Comparison of ENCODE assay signal across 10 cellular contexts in genomic region chr12:11746024-11746771, GRCh38.
DNase-seq lines count a peak whose midpoint lies in the region; ATAC-seq, FAIRE-seq and TF ChIP-seq lines count a peak whose summit lies in the region.
"Had no signal": no experiment of that assay in that cellular context is flagged by ENCODE, and none has a peak within 500 bp of the region (broad histone marks: within the 10 kb centered on the region; RNA-seq: fewer than 3 reads in every experiment).

No MANE protein-coding gene starts in this region.

- no peak for TF ChIP-seq CTCF in right lobe of liver (IDR thresholded peaks at IDR 0.05)
- no peak for TF ChIP-seq CTCF in HepG2 (CRISPR knock-in tag; IDR thresholded peaks at IDR 0.05)
- no peak for TF ChIP-seq CTCF in OCI-LY7 (conservative IDR thresholded peaks at IDR 0.05; ENCODE audit: low read length)
- TF ChIP-seq CTCF in fibroblast of mammary gland (conservative IDR thresholded peaks at IDR 0.05; ENCODE audit: control insufficient read depth, insufficient read depth, low read depth, low read length) = no peak

- H2AFZ ChIP-seq in HepG2 (ENCODE audit: low read length) = no peak overlapping the region
- H2AFZ ChIP-seq in OCI-LY7 (ENCODE audit: low read length) = peak overlapping the region; percentile 24; the same call in 1 of the 2 replicates

- FAIRE-seq in HepG2 (lab: Jason Lieb, UNC) = no peak

- H3K27ac ChIP-seq in right lobe of liver (no peak overlapping the region), HepG2 (ENCODE audit: extremely low read length, insufficient read depth, low read length) (no peak overlapping the region), OCI-LY7 (ENCODE audit: low read depth, low read length, poor library complexity, severe bottlenecking) (peak overlapping the region; percentile 100)

- TF ChIP-seq EP300 in HepG2 (IDR thresholded peaks at IDR 0.05; ENCODE audit: low read depth in 2 of 2, low read length in 2 of 2) (no peak), HepG2 (CRISPR knock-in tag; IDR thresholded peaks at IDR 0.05; ENCODE audit: borderline replicate concordance) (no peak)

- ATAC-seq in right lobe of liver (peak; percentile 32 to 57 (median 42)), HepG2 (no peak)

- H3K79me2 ChIP-seq in HepG2 (ENCODE audit: insufficient read depth, low read length) (no peaks in the 10 kb centered on the region), OCI-LY7 (ENCODE audit: insufficient read depth, low read depth, low read length) (peaks cover 42% of the 10 kb centered on the region; the same call in 1 of the 2 replicates)

- TF ChIP-seq POLR2A in right lobe of liver (IDR thresholded peaks at IDR 0.05) (no peak), HepG2 (IDR thresholded peaks at IDR 0.05; ENCODE audit: insufficient read depth in 1 of 2, low read depth in 2 of 2, low read length in 2 of 2) (no peak)

- no peaks in the 10 kb centered on the region for H3K9me2 ChIP-seq in OCI-LY7 (ENCODE audit: insufficient read depth, low read length)

- H3K4me2 ChIP-seq in HepG2 (ENCODE audit: low read depth, low read length) (no peak overlapping the region), OCI-LY7 (ENCODE audit: low read length) (peak overlapping the region; percentile 76)

- POLR2A ChIA-PET in HepG2 (lab: Yijun Ruan, JAX) = no interaction called here
- POLR2A ChIA-PET in OCI-LY7 (lab: Charles Lee) = interaction anchor here (0.9 to 15.4 kb wide), 6 partner anchors 9 to 149 kb away, joined by 3 to 201 read pairs (median 14); no protein-coding TSS in a partner anchor

- no peak for TF ChIP-seq RAD21 in HepG2 (CRISPR knock-in tag; IDR thresholded peaks at IDR 0.05)

- H3K9me3 ChIP-seq in right lobe of liver (no peaks in the 10 kb centered on the region), HepG2 (ENCODE audit: low read length) (no peaks in the 10 kb centered on the region), OCI-LY7 (ENCODE audit: low read length) (no peaks in the 10 kb centered on the region)

- in situ Hi-C loops in HepG2 (cut with HindIII; ENCODE audit: extremely low pct_ligation_motif_present, low pct_unique_long_range_greater_than_20kb) = no loop called here

- no peaks in the 10 kb centered on the region for H3K36me3 ChIP-seq in right lobe of liver
- H3K36me3 ChIP-seq in HepG2 (replicated peaks in 1 of 2; ENCODE audit: control insufficient read depth in 1 of 2, insufficient read depth in 2 of 2, low read length in 2 of 2) = no peaks in the 10 kb centered on the region
- no peaks in the 10 kb centered on the region for H3K36me3 ChIP-seq in OCI-LY7 (ENCODE audit: insufficient read depth, low read length)

- H4K20me1 ChIP-seq in HepG2 (ENCODE audit: insufficient read depth, low read length) = no peaks in the 10 kb centered on the region
- H4K20me1 ChIP-seq in OCI-LY7 (ENCODE audit: insufficient read depth, low read length) = no peaks in the 10 kb centered on the region

- CTCF ChIA-PET in HepG2 (lab: Yijun Ruan, JAX; ENCODE audit: low intra/inter-chr PET ratio, low total read pairs) = no interaction called here
- CTCF ChIA-PET in OCI-LY7 (lab: Charles Lee; ENCODE audit: unreplicated experiment) = interaction anchor here (3.4 kb wide), 1 partner anchor 15 kb away, joined by 16 read pairs; no protein-coding TSS in a partner anchor

- H3K4me3 ChIP-seq in right lobe of liver = no peak overlapping the region
- H3K4me3 ChIP-seq in HepG2 (replicated peaks in 1 of 3; ENCODE audit: insufficient read depth in 1 of 3, low read depth in 2 of 3, low read length in 3 of 3) = no peak overlapping the region
- H3K4me3 ChIP-seq in OCI-LY7 (ENCODE audit: low read depth, low read length, poor library complexity, severe bottlenecking) = no peak overlapping the region
- no peak overlapping the region for H3K4me3 ChIP-seq in fibroblast of mammary gland (ENCODE audit: control insufficient read depth, low read depth, low read length)

- DNase-seq in right lobe of liver (no peak), HepG2 (ENCODE audit: low spot score) (no peak), OCI-LY7 (ENCODE audit: low spot score) (peak; percentile 51), fibroblast of mammary gland (ENCODE audit: low read depth) (peak; percentile 40), GM19238 (ENCODE audit: insufficient read length, low spot score) (no peak), inferior parietal cortex (ENCODE audit: extremely low spot score) (no peak), NCI-H2029 (lab: John Stamatoyannopoulos, UW) (no peak)
- DNase-seq in effector CD8-positive, alpha-beta T cell (lab: John Stamatoyannopoulos, UW) = no peak
- DNase-seq: activated CD4-positive, alpha-beta T cell treated with anti-CD3 and anti-CD28 coated beads for 1 hour; stimulated activated CD4-positive, alpha-beta T cell treated with anti-CD3 and anti-CD28 coated beads, Interleukin-2, amount 100 ng/mL, for 48 hours had no signal

- WGBS in right lobe of liver (ENCODE audit: insufficient coverage, low coverage, low lambda C conversion rate, missing lambda C conversion rate) = 49% methylated on average over 5 of the region's 8 CpGs
- WGBS in HepG2 (ENCODE audit: low lambda C conversion rate) = 86% methylated on average over 8 of the region's 8 CpGs

- intact Hi-C loops in right lobe of liver (cut with DNase I) (no loop called here), HepG2 (cut with micrococcal nuclease; ENCODE audit: unreplicated experiment) (no loop called here), OCI-LY7 (cut with micrococcal nuclease; ENCODE audit: unreplicated experiment) (no loop called here)

- H3K9ac ChIP-seq in HepG2 (ENCODE audit: insufficient read depth, low read depth, low read length) = no peak overlapping the region

- H3K27me3 ChIP-seq in right lobe of liver = no peaks in the 10 kb centered on the region
- H3K27me3 ChIP-seq in HepG2 (ENCODE audit: control insufficient read depth in 1 of 2, insufficient read depth in 2 of 2, low read length in 2 of 2) = no peaks in the 10 kb centered on the region

- H3K4me1 ChIP-seq in right lobe of liver (no peaks in the 10 kb centered on the region), HepG2 (ENCODE audit: insufficient read depth, low read length) (no peaks in the 10 kb centered on the region), OCI-LY7 (ENCODE audit: insufficient read depth, low read length, poor library complexity, severe bottlenecking) (peaks cover 100% of the 10 kb centered on the region)

- BruUV-seq in HepG2 (replicated peaks; lab: Mats Ljungman, UMichigan) (no TSS peak), OCI-LY7 (replicated peaks; lab: Mats Ljungman, UMichigan) (no TSS peak)

TF ChIP-seq in HepG2, 621 proteins besides CTCF, POLR2A, EP300 and RAD21 (continues in another document):
- TF ChIP-seq ZBTB7A (CRISPR knock-in tag; IDR thresholded peaks at IDR 0.05) (no peak), ELF1 (CRISPR knock-in tag; IDR thresholded peaks at IDR 0.05) (no peak), KDM3A (CRISPR knock-in tag; IDR thresholded peaks at IDR 0.05; ENCODE audit: low read depth) (no peak), ZNF430 (CRISPR knock-in tag; IDR thresholded peaks at IDR 0.05) (no peak), IKZF1 (IDR thresholded peaks at IDR 0.05) (no peak), GATA4 (IDR thresholded peaks at IDR 0.05; ENCODE audit: borderline replicate concordance, low read depth) (no peak), ZKSCAN1 (IDR thresholded peaks at IDR 0.05; ENCODE audit: low read length) (no peak), PAXIP1 (CRISPR knock-in tag; conservative IDR thresholded peaks at IDR 0.05) (no peak), JDP2 (CRISPR knock-in tag; IDR thresholded peaks at IDR 0.05; ENCODE audit: borderline replicate concordance) (no peak), PHF5A (CRISPR knock-in tag; IDR thresholded peaks at IDR 0.05; ENCODE audit: low read depth, unreplicated experiment) (no peak), KLF16 (CRISPR knock-in tag; IDR thresholded peaks at IDR 0.05) (no peak), ZNF772 (CRISPR knock-in tag; IDR thresholded peaks at IDR 0.05) (no peak), ZNF446 (CRISPR knock-in tag; IDR thresholded peaks at IDR 0.05) (no peak), ZSCAN31 (CRISPR knock-in tag; IDR thresholded peaks at IDR 0.05; ENCODE audit: low read depth) (no peak), MTF2 (CRISPR knock-in tag; IDR thresholded peaks at IDR 0.05; ENCODE audit: borderline replicate concordance) (no peak), TFE3 (CRISPR knock-in tag; IDR thresholded peaks at IDR 0.05) (no peak), ZNF343 (CRISPR knock-in tag; IDR thresholded peaks at IDR 0.05) (no peak)

Comparison
In these comparisons a context has a peak if more than half of its experiments do, and no peak if none do; other contexts are left out.
1. DNase-seq: peak in OCI-LY7 (single experiment) and fibroblast of mammary gland (single experiment); none in right lobe of liver (0 of 3), HepG2 (single experiment), GM19238 (single experiment), effector CD8-positive, alpha-beta T cell (single experiment), inferior parietal cortex (single experiment) and NCI-H2029 (single experiment).